In the genomic region with DNA sequence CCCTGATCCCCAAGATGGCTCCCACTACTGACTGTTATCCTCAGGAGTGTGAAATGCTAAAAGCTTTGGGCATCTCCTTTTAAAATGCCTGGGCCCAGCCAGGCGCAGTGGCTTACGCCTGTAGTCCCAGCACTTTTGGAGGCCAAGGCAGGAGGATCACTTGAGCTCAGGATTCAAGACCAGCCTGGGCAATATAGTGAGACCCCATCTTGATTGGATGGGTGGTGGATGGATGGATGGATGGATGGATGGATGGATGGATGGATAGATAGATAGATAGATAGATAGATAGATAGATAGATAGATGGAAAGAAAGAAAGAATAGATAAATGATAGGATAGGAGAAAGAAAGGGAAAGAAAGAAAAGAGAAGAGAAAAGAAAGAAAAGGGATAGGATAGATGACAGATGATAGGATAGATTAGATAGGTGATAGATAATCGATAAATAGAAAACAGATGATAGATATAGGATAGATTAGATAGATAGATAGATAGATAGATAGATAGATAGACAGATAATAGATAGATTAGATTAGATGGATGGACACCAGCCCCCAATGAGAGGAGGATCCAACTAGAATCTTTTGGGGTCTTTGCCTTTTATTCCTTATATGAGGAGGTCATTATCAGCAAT, we compare ENCODE assay signal across 17 cellular contexts. TPM values are rescaled to one million over a fixed set of nuclear protein-coding genes. Genes with fewer than 3 reads are reported as not detected.
DNase-seq lines count a peak whose midpoint lies in the region; ATAC-seq and TF ChIP-seq lines count a peak whose summit lies in the region.
"Had no signal": no experiment of that assay in that cellular context is flagged by ENCODE, and none has a peak within 500 bp of the region (broad histone marks: within the 10 kb centered on the region; RNA-seq: fewer than 3 reads in every experiment).

No MANE protein-coding gene starts in this region.

- H3K4me3 Mint-ChIP-seq in activated CD8-positive, alpha-beta T cell treated with anti-CD3 and anti-CD28 coated beads for 36 hours = no peak overlapping the region
- no peak overlapping the region for H3K4me3 Mint-ChIP-seq in activated CD8-positive, alpha-beta T cell treated with anti-CD3 and anti-CD28 coated beads, Interleukin-2, amount 10 ng/mL, durations not matched to agents 7 days and 5 days
- no peak overlapping the region for H3K4me3 Mint-ChIP-seq in CD8-positive, alpha-beta T cell
- no peak overlapping the region for H3K4me3 Mint-ChIP-seq in central memory CD8-positive, alpha-beta T cell
- H3K4me3 Mint-ChIP-seq in stimulated activated memory B cell treated with anti-CD40 and anti-IgM and Interleukin-4, amounts not matched to agents 10 μg/mL and 1 μg/mL and 100 μg/mL, for 72 hours = no peak overlapping the region
- H3K4me3 Mint-ChIP-seq: HFFc6 had no signal

- H3K4me1 ChIP-seq in CD8-positive, alpha-beta T cell (ENCODE audit: insufficient read depth, low read length) = peaks cover 18% of the 10 kb centered on the region
- H3K4me1 ChIP-seq in esophagus squamous epithelium = peaks cover 5 to 26% (median 10%) of the 10 kb centered on the region in 3 donors

- peaks cover 36% of the 10 kb centered on the region for H3K4me1 Mint-ChIP-seq in activated CD8-positive, alpha-beta T cell treated with anti-CD3 and anti-CD28 coated beads for 36 hours (ENCODE audit: low read depth)
- H3K4me1 Mint-ChIP-seq in activated CD8-positive, alpha-beta T cell treated with anti-CD3 and anti-CD28 coated beads, Interleukin-2, amount 10 ng/mL, durations not matched to agents 7 days and 5 days (ENCODE audit: low read depth) = peaks cover 56% of the 10 kb centered on the region
- peaks cover 26% of the 10 kb centered on the region for H3K4me1 Mint-ChIP-seq in CD8-positive, alpha-beta T cell (ENCODE audit: low read depth)
- peaks cover 35% of the 10 kb centered on the region for H3K4me1 Mint-ChIP-seq in central memory CD8-positive, alpha-beta T cell
- H3K4me1 Mint-ChIP-seq in stimulated activated memory B cell treated with anti-CD40 and anti-IgM and Interleukin-4, amounts not matched to agents 10 μg/mL and 1 μg/mL and 100 μg/mL, for 72 hours = peaks cover 31% of the 10 kb centered on the region

- H3K9me3 ChIP-seq in CD8-positive, alpha-beta T cell (ENCODE audit: low read length) = no peaks in the 10 kb centered on the region
- no peaks in the 10 kb centered on the region for H3K9me3 ChIP-seq in esophagus squamous epithelium
- H3K9me3 ChIP-seq: A549 had no signal

- TF ChIP-seq CTCF in activated CD8-positive, alpha-beta T cell treated with anti-CD3 and anti-CD28 coated beads for 36 hours (IDR thresholded peaks at IDR 0.05) = peak; percentile 19
- TF ChIP-seq CTCF in CD8-positive, alpha-beta T cell (IDR thresholded peaks at IDR 0.05) = no peak
- TF ChIP-seq CTCF in esophagus squamous epithelium (IDR thresholded peaks at IDR 0.05) = no peak

- 97 to 100% methylated on average over 1 to 3 of the region's 3 CpGs for WGBS in esophagus squamous epithelium, 2 donors

- TF ChIP-seq POLR2A in esophagus squamous epithelium (IDR thresholded peaks at IDR 0.05) = no peak

- no peaks in the 10 kb centered on the region for H3K27me3 Mint-ChIP-seq in activated CD8-positive, alpha-beta T cell treated with anti-CD3 and anti-CD28 coated beads for 36 hours
- H3K27me3 Mint-ChIP-seq in activated CD8-positive, alpha-beta T cell treated with anti-CD3 and anti-CD28 coated beads, Interleukin-2, amount 10 ng/mL, durations not matched to agents 7 days and 5 days (ENCODE audit: low read depth) = no peaks in the 10 kb centered on the region
- no peaks in the 10 kb centered on the region for H3K27me3 Mint-ChIP-seq in CD8-positive, alpha-beta T cell (ENCODE audit: low read depth)
- H3K27me3 Mint-ChIP-seq in central memory CD8-positive, alpha-beta T cell = no peaks in the 10 kb centered on the region
- H3K27me3 Mint-ChIP-seq in stimulated activated memory B cell treated with anti-CD40 and anti-IgM and Interleukin-4, amounts not matched to agents 10 μg/mL and 1 μg/mL and 100 μg/mL, for 72 hours = no peaks in the 10 kb centered on the region

- H3K4me3 ChIP-seq in CD8-positive, alpha-beta T cell (ENCODE audit: low read depth, low read length) = no peak overlapping the region
- no peak overlapping the region for H3K4me3 ChIP-seq in esophagus squamous epithelium
- H3K4me3 ChIP-seq: A549 had no signal

- H3K27ac ChIP-seq in CD8-positive, alpha-beta T cell (ENCODE audit: low read depth, low read length) = no peak overlapping the region
- no peak overlapping the region for H3K27ac ChIP-seq in esophagus squamous epithelium
- H3K27ac ChIP-seq: A549 had no signal

- CTCF ChIA-PET in activated CD8-positive, alpha-beta T cell treated with anti-CD3 and anti-CD28 coated beads for 36 hours (lab: Charles Lee) = no interaction called here
- CTCF ChIA-PET in activated CD8-positive, alpha-beta T cell treated with anti-CD3 and anti-CD28 coated beads, Interleukin-2, amount 10 ng/mL, durations not matched to agents 7 days and 5 days (lab: Charles Lee) = no interaction called here
- CTCF ChIA-PET in CD8-positive, alpha-beta T cell (lab: Charles Lee) = no interaction called here

- no peak for ATAC-seq in activated CD8-positive, alpha-beta T cell treated with anti-CD3 and anti-CD28 coated beads for 36 hours
- no peak for ATAC-seq in activated CD8-positive, alpha-beta T cell treated with anti-CD3 and anti-CD28 coated beads, Interleukin-2, amount 10 ng/mL, durations not matched to agents 7 days and 5 days
- no peak for ATAC-seq in CD8-positive, alpha-beta T cell
- ATAC-seq in central memory CD8-positive, alpha-beta T cell (replicated peaks; ENCODE audit: extremely low read depth, poor library complexity, severe bottlenecking) = no peak
- no peak for ATAC-seq in stimulated activated memory B cell treated with anti-CD40 and anti-IgM and Interleukin-4, amounts not matched to agents 10 μg/mL and 1 μg/mL and 100 μg/mL, for 72 hours
- ATAC-seq: A549 had no signal

- H3K27me3 ChIP-seq in CD8-positive, alpha-beta T cell (ENCODE audit: insufficient read depth, low read length) = no peaks in the 10 kb centered on the region
- H3K27me3 ChIP-seq in esophagus squamous epithelium = no peaks in the 10 kb centered on the region

- peaks cover 3% of the 10 kb centered on the region for H3K36me3 ChIP-seq in CD8-positive, alpha-beta T cell (ENCODE audit: insufficient read depth, low read length)
- H3K36me3 ChIP-seq in esophagus squamous epithelium = peaks cover 0 to 33% (median 3%) of the 10 kb centered on the region in 3 donors

- POLR2A ChIA-PET in activated CD8-positive, alpha-beta T cell treated with anti-CD3 and anti-CD28 coated beads for 36 hours (lab: Charles Lee) = no interaction called here
- POLR2A ChIA-PET in activated CD8-positive, alpha-beta T cell treated with anti-CD3 and anti-CD28 coated beads, Interleukin-2, amount 10 ng/mL, durations not matched to agents 7 days and 5 days (lab: Charles Lee) = no interaction called here
- POLR2A ChIA-PET in CD8-positive, alpha-beta T cell (lab: Charles Lee) = interaction anchor here (0.6 kb wide), 1 partner anchor 10 kb away, joined by 3 read pairs; no protein-coding TSS in a partner anchor

- no peak for DNase-seq in activated CD8-positive, alpha-beta T cell treated with anti-CD3 and anti-CD28 coated beads for 36 hours
- no peak for DNase-seq in activated CD8-positive, alpha-beta T cell treated with anti-CD3 and anti-CD28 coated beads, Interleukin-2, amount 10 ng/mL, durations not matched to agents 7 days and 5 days
- no peak for DNase-seq in CD8-positive, alpha-beta T cell
- DNase-seq in central memory CD8-positive, alpha-beta T cell (ENCODE audit: low spot score in 2 of 2) = no peak
- DNase-seq in pons (ENCODE audit: low spot score) = no peak
- no peak for DNase-seq in esophagus squamous epithelium (lab: John Stamatoyannopoulos, UW)
- DNase-seq: GOT3; HFFc6; KBM-7; NCI-H1048; NCI-H2107; NCI-H345; NCI-H526 treated with DMSO at 0.1 percent for 48 hours; NK-92 treated with Interleukin-12 subunit alpha and Interleukin-12 subunit beta, amount 100 ng/mL, for 24 hours; OCI-M1 had no signal

- H3K9me3 Mint-ChIP-seq in activated CD8-positive, alpha-beta T cell treated with anti-CD3 and anti-CD28 coated beads for 36 hours = no peaks in the 10 kb centered on the region
- no peaks in the 10 kb centered on the region for H3K9me3 Mint-ChIP-seq in activated CD8-positive, alpha-beta T cell treated with anti-CD3 and anti-CD28 coated beads, Interleukin-2, amount 10 ng/mL, durations not matched to agents 7 days and 5 days (ENCODE audit: insufficient read depth)
- H3K9me3 Mint-ChIP-seq in CD8-positive, alpha-beta T cell = no peaks in the 10 kb centered on the region
- H3K9me3 Mint-ChIP-seq in central memory CD8-positive, alpha-beta T cell = no peaks in the 10 kb centered on the region
- H3K9me3 Mint-ChIP-seq in stimulated activated memory B cell treated with anti-CD40 and anti-IgM and Interleukin-4, amounts not matched to agents 10 μg/mL and 1 μg/mL and 100 μg/mL, for 72 hours = no peaks in the 10 kb centered on the region
- H3K9me3 Mint-ChIP-seq: HFFc6 had no signal

- peaks cover 20% of the 10 kb centered on the region for H3K36me3 Mint-ChIP-seq in activated CD8-positive, alpha-beta T cell treated with anti-CD3 and anti-CD28 coated beads for 36 hours (ENCODE audit: low read depth)
- H3K36me3 Mint-ChIP-seq in activated CD8-positive, alpha-beta T cell treated with anti-CD3 and anti-CD28 coated beads, Interleukin-2, amount 10 ng/mL, durations not matched to agents 7 days and 5 days (ENCODE audit: low read depth) = peaks cover 66% of the 10 kb centered on the region
- H3K36me3 Mint-ChIP-seq in CD8-positive, alpha-beta T cell = peaks cover 31% of the 10 kb centered on the region
- peaks cover 13% of the 10 kb centered on the region for H3K36me3 Mint-ChIP-seq in central memory CD8-positive, alpha-beta T cell (ENCODE audit: insufficient read depth)
- peaks cover 39% of the 10 kb centered on the region for H3K36me3 Mint-ChIP-seq in stimulated activated memory B cell treated with anti-CD40 and anti-IgM and Interleukin-4, amounts not matched to agents 10 μg/mL and 1 μg/mL and 100 μg/mL, for 72 hours

- no peak overlapping the region for H3K27ac Mint-ChIP-seq in activated CD8-positive, alpha-beta T cell treated with anti-CD3 and anti-CD28 coated beads for 36 hours
- no peak overlapping the region for H3K27ac Mint-ChIP-seq in activated CD8-positive, alpha-beta T cell treated with anti-CD3 and anti-CD28 coated beads, Interleukin-2, amount 10 ng/mL, durations not matched to agents 7 days and 5 days
- H3K27ac Mint-ChIP-seq in CD8-positive, alpha-beta T cell = peak overlapping the region; percentile 4
- H3K27ac Mint-ChIP-seq in central memory CD8-positive, alpha-beta T cell (ENCODE audit: low read depth) = peak overlapping the region; percentile 11
- peak overlapping the region; percentile 1 for H3K27ac Mint-ChIP-seq in stimulated activated memory B cell treated with anti-CD40 and anti-IgM and Interleukin-4, amounts not matched to agents 10 μg/mL and 1 μg/mL and 100 μg/mL, for 72 hours
- H3K27ac Mint-ChIP-seq: HFFc6 had no signal

- intact Hi-C loops in activated CD8-positive, alpha-beta T cell treated with anti-CD3 and anti-CD28 coated beads for 36 hours (cut with micrococcal nuclease) = no loop called here
- intact Hi-C loops in CD8-positive, alpha-beta T cell (cut with DNase I, micrococcal nuclease) = loop anchor here (10.0 kb wide), 1 partner anchor 205 kb away; the partner anchor contains the start of gene C12orf43 (in 2 of the 2)
- intact Hi-C loops in esophagus squamous epithelium (cut with DNase I) = no loop called here

RNA-seq across cellular contexts. Expression of gene P2RX4, which starts 9.5 kb away (rescaled TPM):
- 10 to 100 TPM; 12.2 to 15.1 TPM for total RNA-seq in activated CD8-positive, alpha-beta T cell treated with anti-CD3 and anti-CD28 coated beads for 36 hours
- total RNA-seq in activated CD8-positive, alpha-beta T cell treated with anti-CD3 and anti-CD28 coated beads, Interleukin-2, amount 10 ng/mL, durations not matched to agents 7 days and 5 days = 10 to 100 TPM; 38.7 to 41.0 TPM
- total RNA-seq in CD8-positive, alpha-beta T cell = 10 to 100 TPM; 27.5 to 29.8 TPM
- 10 to 100 TPM; 13.0 to 32.3 (median 19.9) TPM for total RNA-seq in esophagus squamous epithelium

Comparison
In these comparisons a context has a peak if more than half of its experiments do, and no peak if none do; other contexts are left out.
1. H3K27ac Mint-ChIP-seq: peak in CD8-positive, alpha-beta T cell (single experiment), central memory CD8-positive, alpha-beta T cell (single experiment) and stimulated activated memory B cell treated with anti-CD40 and anti-IgM and Interleukin-4, amounts not matched to agents 10 μg/mL and 1 μg/mL and 100 μg/mL, for 72 hours (single experiment); none in activated CD8-positive, alpha-beta T cell treated with anti-CD3 and anti-CD28 coated beads for 36 hours (single experiment) and activated CD8-positive, alpha-beta T cell treated with anti-CD3 and anti-CD28 coated beads, Interleukin-2, amount 10 ng/mL, durations not matched to agents 7 days and 5 days (single experiment).
2. intact Hi-C loops: an anchor here in CD8-positive, alpha-beta T cell (10.0 kb wide); none called in activated CD8-positive, alpha-beta T cell treated with anti-CD3 and anti-CD28 coated beads for 36 hours and esophagus squamous epithelium.